Comparison of ENCODE assay signal across 8 cellular contexts in the genomic region with DNA sequence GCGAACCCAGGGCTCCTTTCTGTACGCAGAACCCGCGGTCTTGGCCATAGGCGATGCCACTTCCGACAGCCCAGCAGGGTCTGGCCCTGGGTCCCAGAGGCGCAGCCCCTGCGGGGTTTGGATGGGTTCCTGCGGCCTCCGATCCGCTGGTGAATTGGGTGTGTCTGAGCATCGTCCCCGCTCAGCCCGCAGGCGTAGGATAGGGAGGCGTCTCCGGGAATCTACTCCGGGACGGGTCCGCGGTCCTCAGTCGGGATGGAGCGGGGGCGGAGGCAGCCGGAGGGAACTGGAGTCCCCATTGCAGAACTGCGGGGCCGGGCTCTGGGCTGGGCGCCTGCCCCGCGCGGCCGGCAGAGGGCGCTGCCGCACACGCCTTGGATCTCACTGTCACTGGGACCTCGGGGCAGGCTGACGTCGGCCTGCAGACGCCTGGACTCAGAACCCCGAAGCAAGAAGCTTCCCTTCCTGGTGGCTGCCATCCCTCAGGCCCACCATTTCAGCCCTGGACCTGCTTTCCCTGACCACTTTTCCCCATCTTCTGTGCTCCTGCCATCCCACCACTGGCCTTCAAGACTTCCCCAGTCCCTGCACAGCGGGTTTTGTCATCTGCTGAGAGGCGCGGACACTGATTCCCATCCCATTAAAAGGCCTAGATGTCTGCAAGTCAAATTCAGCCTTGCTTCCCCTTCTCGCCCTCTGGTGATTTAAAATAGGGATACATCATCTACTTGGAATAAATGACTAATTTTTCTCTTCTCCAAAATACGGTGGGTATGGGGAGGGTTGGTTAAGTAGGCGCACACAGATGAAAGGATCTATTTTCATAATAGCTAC. TPM values are rescaled to one million over a fixed set of nuclear protein-coding genes. Genes with fewer than 3 reads are reported as not detected.
DNase-seq lines count a peak whose midpoint lies in the region; ATAC-seq, FAIRE-seq and TF ChIP-seq lines count a peak whose summit lies in the region.

No MANE protein-coding gene starts in this region.

- H3K14ac ChIP-seq in H1 (ENCODE audit: insufficient read length): no peak overlapping the region

- peak in 1 of 2 experiments; percentile 30; a peak in 1 of 3 replicates for TF ChIP-seq EP300 in H1 (IDR thresholded peaks at IDR 0.05; ENCODE audit: borderline replicate concordance in 1 of 2, low read depth in 2 of 2, low read length in 2 of 2)

- H2AK5ac ChIP-seq in H1 (ENCODE audit: low read depth, low read length): no peak overlapping the region

- peaks cover 4 to 25% (median 14%) of the 10 kb centered on the region in 4 experiments for H3K4me1 ChIP-seq in H1 (replicated peaks in 1 of 4; ENCODE audit: control insufficient read depth in 3 of 4, insufficient read depth in 4 of 4, low read length in 3 of 4)

- peak; percentile 85 to 90 for TF ChIP-seq RAD21 in H1 (IDR thresholded peaks at IDR 0.05 in 1 of 2, conservative IDR thresholded peaks at IDR 0.05 in 1 of 2; ENCODE audit: low read depth in 2 of 2, low read length in 2 of 2)

- POLR2A ChIA-PET in H1 (lab: Charles Lee; ENCODE audit: partially characterized antibody): interaction anchor here (0.7 to 6.8 kb wide), 17 partner anchors 14 to 317 kb away, joined by 3 to 127 read pairs (median 4); a partner anchor contains a TSS

- DNase-seq in Ammon's horn (ENCODE audit: low spot score) (peak; percentile 85), GM19238 (ENCODE audit: insufficient read length, low spot score) (peak; percentile 87), NOMO-1 treated with DMSO at 0.1 percent for 48 hours (lab: John Stamatoyannopoulos, UW; ENCODE audit: unreplicated experiment) (peak; percentile 81), H1 (ENCODE audit: low read depth in 1 of 2, low spot score in 2 of 2) (peak; percentile 83 to 97), mesenteric fat pad (ENCODE audit: low spot score) (peak; percentile 97)
- peak; percentile 61 to 79 (median 76) for DNase-seq in activated CD8-positive, alpha-beta memory T cell treated with anti-CD3 and anti-CD28 coated beads for 48 hours (ENCODE audit: low read depth in 2 of 3, low spot score in 2 of 3)
- peak; percentile 68 for DNase-seq in stimulated activated CD8-positive, alpha-beta memory T cell treated with anti-CD3 and anti-CD28 coated beads, Interleukin-12 subunit alpha, Interleukin-12 subunit beta, amount 100 ng/mL, for 4 hours (ENCODE audit: low read depth)

- H3K9me3 ChIP-seq in H1 (ENCODE audit: insufficient read depth in 2 of 2, low read depth in 1 of 2, low read length in 1 of 2): peaks cover 0 to 3% of the 10 kb centered on the region in 2 experiments; a peak in 1 of 4 replicates

- H4K20me1 ChIP-seq in H1 (replicated peaks in 1 of 2; ENCODE audit: control insufficient read depth in 1 of 2, insufficient read depth in 2 of 2, low read length in 2 of 2): peaks cover 0 to 2% of the 10 kb centered on the region in 2 experiments

- no peak for FAIRE-seq in H1 (lab: Jason Lieb, UNC)

- no peak overlapping the region for H3K23ac ChIP-seq in H1 (ENCODE audit: insufficient read length)

- no peak overlapping the region; the same call in 1 of the 2 replicates for H2BK20ac ChIP-seq in H1 (ENCODE audit: low read length)

- TF ChIP-seq POLR2A in H1 (IDR thresholded peaks at IDR 0.05; ENCODE audit: control extremely low read depth in 1 of 2, low read depth in 2 of 2, low read length in 2 of 2): peak in 1 of 2 experiments; percentile 48; a peak in 1 of 3 replicates

- WGBS in H1 (ENCODE audit: extremely low coverage in 1 of 2, insufficient coverage in 1 of 2, insufficient read length in 1 of 2, insufficient replicate concordance in 2 of 2, low coverage in 1 of 2, low lambda C conversion rate in 2 of 2, missing lambda C conversion rate in 1 of 2), 2 experiments: 10% methylated on average over 46 of the region's 46 CpGs; no CpG with 5 or more reads in 1 of the 2 experiments

- no peaks in the 10 kb centered on the region for H3K79me2 ChIP-seq in H1 (ENCODE audit: control insufficient read depth in 1 of 2, insufficient read depth in 2 of 2, low read length in 2 of 2)

- TF ChIP-seq CTCF in H1 (IDR thresholded peaks at IDR 0.05; ENCODE audit: control extremely low read depth in 1 of 3, insufficient read depth in 1 of 3, low read depth in 1 of 3, low read length in 3 of 3): peak; percentile 89 to 98 (median 96)

- H3K27me3 ChIP-seq in H1 (replicated peaks in 1 of 4; ENCODE audit: control insufficient read depth in 3 of 4, extremely low read depth in 1 of 4, insufficient read depth in 3 of 4, low read length in 3 of 4): peaks cover 4 to 13% (median 10%) of the 10 kb centered on the region in 4 experiments; a peak in 6 of 7 replicates

- H4K8ac ChIP-seq in H1 (ENCODE audit: extremely low read depth, insufficient read depth, low read length): no peak overlapping the region; the same call in 1 of the 2 replicates

- H3K9ac ChIP-seq in H1 (replicated peaks in 1 of 4; ENCODE audit: extremely low read depth in 1 of 4, low read depth in 3 of 4, low read length in 3 of 4): no peak overlapping the region

- H4K5ac ChIP-seq in H1 (ENCODE audit: insufficient read length, low read depth, low read length): no peak overlapping the region

- no peak overlapping the region for H2BK5ac ChIP-seq in H1 (ENCODE audit: low read depth, low read length)

- H3K4me2 ChIP-seq in H1 (ENCODE audit: insufficient read depth in 1 of 2, low read depth in 2 of 2, low read length in 2 of 2): peak overlapping the region; percentile 75 to 91

- no peak overlapping the region for H3K27ac ChIP-seq in H1 (ENCODE audit: low read depth, low read length)

- H2BK12ac ChIP-seq in H1 (ENCODE audit: low read depth, low read length): peak overlapping the region; percentile 90; the same call in 1 of the 2 replicates

- CTCF ChIA-PET in H1 (lab: Charles Lee; ENCODE audit: partially characterized antibody): interaction anchor here (0.6 to 21.7 kb wide), 41 partner anchors 9 to 434 kb away, joined by 3 to 858 read pairs (median 4); a partner anchor contains a TSS

- no peak overlapping the region for H4K91ac ChIP-seq in H1 (replicated peaks; ENCODE audit: insufficient read length, low read length)

- peak overlapping the region; percentile 45 to 62 (median 56); a peak in 7 of 8 replicates for H3K4me3 ChIP-seq in H1 (ENCODE audit: extremely low read depth in 1 of 4, insufficient read depth in 2 of 4, low read depth in 3 of 4, low read length in 4 of 4)

- peak overlapping the region; percentile 83 for H2BK15ac ChIP-seq in H1 (ENCODE audit: low read length)

- ATAC-seq in HG03460 (IDR thresholded peaks at IDR 0.05; ENCODE audit: unreplicated experiment): peak; percentile 68

- peak overlapping the region; percentile 66 for H3K18ac ChIP-seq in H1 (ENCODE audit: extremely low read depth, low read length)

- peaks cover 18% of the 10 kb centered on the region for H3K23me2 ChIP-seq in H1 (ENCODE audit: low read depth, low read length)

- peak overlapping the region; percentile 33 for H3K4ac ChIP-seq in H1 (replicated peaks; ENCODE audit: insufficient read length, low read depth, low read length)

- H2BK120ac ChIP-seq in H1 (replicated peaks; ENCODE audit: low read depth, low read length): no peak overlapping the region

- H2AFZ ChIP-seq in H1 (ENCODE audit: low read length): peak overlapping the region; percentile 78

- H3K79me1 ChIP-seq in H1 (ENCODE audit: low read depth, low read length): no peaks in the 10 kb centered on the region

- H3K36me3 ChIP-seq in H1 (ENCODE audit: control insufficient read depth in 2 of 4, insufficient read depth in 4 of 4, low read length in 3 of 4): no peaks in the 10 kb centered on the region

- H3K56ac ChIP-seq in H1 (replicated peaks; ENCODE audit: insufficient read length, low read depth, low read length): no peak overlapping the region

TF ChIP-seq in H1, 55 proteins besides CTCF, POLR2A, EP300 and RAD21 (continues in another document):
- no peak for TF ChIP-seq ZNF274 (IDR thresholded peaks at IDR 0.05; ENCODE audit: borderline replicate concordance, extremely low read depth, low read length)
- TF ChIP-seq CREB1 (IDR thresholded peaks at IDR 0.05): peak; percentile 71
- TF ChIP-seq BACH1 (IDR thresholded peaks at IDR 0.05; ENCODE audit: low read length): no peak
- peak in 1 of 2 experiments; percentile 69; a peak in 1 of 4 replicates for TF ChIP-seq HDAC2 (IDR thresholded peaks at IDR 0.05; ENCODE audit: borderline replicate concordance in 1 of 2, low read depth in 2 of 2, low read length in 2 of 2)
- TF ChIP-seq TEAD4 (IDR thresholded peaks at IDR 0.05; ENCODE audit: low read depth, low read length): no peak
- TF ChIP-seq CTBP2 (IDR thresholded peaks at IDR 0.05; ENCODE audit: borderline replicate concordance, insufficient read depth, insufficient read length, low read length): no peak
- TF ChIP-seq GTF2F1 (IDR thresholded peaks at IDR 0.05; ENCODE audit: borderline replicate concordance, low read depth, low read length): no peak
- peak; percentile 99 for TF ChIP-seq EGR1 (IDR thresholded peaks at IDR 0.05; ENCODE audit: borderline replicate concordance, low read depth, low read length)
- no peak for TF ChIP-seq RNF2 (IDR thresholded peaks at IDR 0.05; ENCODE audit: borderline replicate concordance, low read depth, low read length, missing control alignments, poor library complexity, severe bottlenecking)
- peak; percentile 3; the same call in 1 of the 2 replicates for TF ChIP-seq CHD1 (IDR thresholded peaks at IDR 0.05; ENCODE audit: low read depth, low read length)
- TF ChIP-seq SIRT6 (IDR thresholded peaks at IDR 0.05; ENCODE audit: low read length): no peak
- TF ChIP-seq CHD2 (IDR thresholded peaks at IDR 0.05; ENCODE audit: low read length): no peak
- no peak for TF ChIP-seq KDM5A (IDR thresholded peaks at IDR 0.05; ENCODE audit: low read length)
- TF ChIP-seq GABPA (IDR thresholded peaks at IDR 0.05; ENCODE audit: borderline replicate concordance, insufficient read depth, low read length): 0 out of 2 replicates have a peak, but pooled peaks have one; percentile 36
- TF ChIP-seq BCL11A (IDR thresholded peaks at IDR 0.05; ENCODE audit: low read depth in 2 of 2, low read length in 2 of 2): no peak
- TF ChIP-seq HDAC6 (IDR thresholded peaks at IDR 0.05; ENCODE audit: low read depth, low read length): no peak

RNA-seq across cellular contexts. Expression of a gene that starts 38.3 kb away (rescaled TPM):
- total RNA-seq in H1 (2021; fragmentation: NEBNext Ultra II Directional; extraction: Animal tissue kit (Norgen Biotek cat#: 25700)): 12.7 and 13.7 TPM in 2 replicates
- 4.1 and 6.5 TPM in 2 replicates for polyA plus RNA-seq in H1 (2011; rRNA removed)
- 1.8 TPM for polyA plus RNA-seq in H1 (2011; cell fraction: cytosol; rRNA removed)
- polyA plus RNA-seq in H1 (2011; cell fraction: nucleus; rRNA removed): 5.0 TPM
- 10.0 to 16.5 TPM (median 14.4 TPM) in 4 replicates for polyA plus RNA-seq in H1 (2012, experiment 1 of 2)
- 13.8 TPM for polyA plus RNA-seq in H1 (2012, experiment 2 of 2)
- 19.3 TPM for polyA plus RNA-seq in H1 (2013, experiment 1 of 2)
- 23.2 TPM for polyA plus RNA-seq in H1 (2013, experiment 2 of 2)
- polyA minus RNA-seq in H1 (2011; rRNA and poly(A)+ RNA removed): 2.3 and 5.3 TPM in 2 replicates
- polyA minus RNA-seq in H1 (2011; cell fraction: cytosol; rRNA and poly(A)+ RNA removed): 8.2 TPM
- polyA minus RNA-seq in H1 (2011; cell fraction: nucleus; rRNA and poly(A)+ RNA removed): 5.3 TPM
- total RNA-seq in mesenteric fat pad: 8.4 TPM
